In genomic region chr12:82025462-82025861, GRCh38 we compare ENCODE assay signal across 11 cellular contexts.
"Had no signal": no experiment of that assay in that cellular context is flagged by ENCODE, and none has a peak within 500 bp of the region (broad histone marks: within the 10 kb centered on the region; RNA-seq: fewer than 3 reads in every experiment).

No MANE protein-coding gene starts in this region.

- H3K9ac ChIP-seq: GM23248 had no signal

- H3K36me3 ChIP-seq: HAP-1 had no signal

- H3K4me3 ChIP-seq: GM23248, GM23338, HAP-1 had no signal

- H3K27ac ChIP-seq: GM23248 had no signal

- H3K9me3 ChIP-seq: HAP-1 had no signal

- ATAC-seq: GM23338, HCT116 had no signal

- H3K4me2 ChIP-seq: GM23338 had no signal

- H2AFZ ChIP-seq: GM23248, GM23338 had no signal

- FAIRE-seq: H1, H54 had no signal

- DNase-seq: GM23248, GOT3, H7, H9, HCEC 1CT, HFFc6 had no signal

- H3K4me1 ChIP-seq: HAP-1 had no signal
